In the genomic region with DNA sequence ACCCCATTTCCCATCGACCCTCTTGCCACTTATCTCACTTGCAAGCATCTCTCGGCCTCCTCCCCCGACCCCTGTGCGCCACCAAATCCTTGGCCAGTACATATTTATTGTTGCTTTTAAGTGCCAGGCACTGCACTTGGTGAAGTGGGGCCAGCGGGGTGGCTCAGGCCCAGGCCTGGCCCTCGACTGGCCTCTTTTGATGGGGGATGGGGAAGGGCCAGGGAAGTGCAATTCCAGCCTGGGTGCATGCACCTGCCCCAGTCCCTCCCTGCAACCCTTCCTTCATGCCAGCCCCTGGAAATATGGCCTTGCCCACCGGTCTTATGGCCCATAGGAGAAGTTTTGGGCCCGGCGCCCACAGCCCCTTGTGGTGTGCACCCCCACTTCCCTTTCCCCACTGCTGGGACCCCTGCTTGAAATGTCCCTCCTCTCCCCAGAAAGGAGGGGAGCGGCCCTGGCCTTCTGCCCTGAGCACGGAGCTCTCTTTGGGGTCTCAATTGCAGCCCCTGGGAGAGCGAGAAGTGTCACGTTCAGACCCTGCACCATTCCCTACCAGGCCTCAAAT, we compare ENCODE assay signal across 1 cellular context.
TF ChIP-seq lines count a peak whose summit lies in the region.

No MANE protein-coding gene starts in this region.

TF ChIP-seq in WTC11, 78 proteins besides CTCF, POLR2A, EP300 and RAD21 (continued from another document):
- TF ChIP-seq, protein P1, sequence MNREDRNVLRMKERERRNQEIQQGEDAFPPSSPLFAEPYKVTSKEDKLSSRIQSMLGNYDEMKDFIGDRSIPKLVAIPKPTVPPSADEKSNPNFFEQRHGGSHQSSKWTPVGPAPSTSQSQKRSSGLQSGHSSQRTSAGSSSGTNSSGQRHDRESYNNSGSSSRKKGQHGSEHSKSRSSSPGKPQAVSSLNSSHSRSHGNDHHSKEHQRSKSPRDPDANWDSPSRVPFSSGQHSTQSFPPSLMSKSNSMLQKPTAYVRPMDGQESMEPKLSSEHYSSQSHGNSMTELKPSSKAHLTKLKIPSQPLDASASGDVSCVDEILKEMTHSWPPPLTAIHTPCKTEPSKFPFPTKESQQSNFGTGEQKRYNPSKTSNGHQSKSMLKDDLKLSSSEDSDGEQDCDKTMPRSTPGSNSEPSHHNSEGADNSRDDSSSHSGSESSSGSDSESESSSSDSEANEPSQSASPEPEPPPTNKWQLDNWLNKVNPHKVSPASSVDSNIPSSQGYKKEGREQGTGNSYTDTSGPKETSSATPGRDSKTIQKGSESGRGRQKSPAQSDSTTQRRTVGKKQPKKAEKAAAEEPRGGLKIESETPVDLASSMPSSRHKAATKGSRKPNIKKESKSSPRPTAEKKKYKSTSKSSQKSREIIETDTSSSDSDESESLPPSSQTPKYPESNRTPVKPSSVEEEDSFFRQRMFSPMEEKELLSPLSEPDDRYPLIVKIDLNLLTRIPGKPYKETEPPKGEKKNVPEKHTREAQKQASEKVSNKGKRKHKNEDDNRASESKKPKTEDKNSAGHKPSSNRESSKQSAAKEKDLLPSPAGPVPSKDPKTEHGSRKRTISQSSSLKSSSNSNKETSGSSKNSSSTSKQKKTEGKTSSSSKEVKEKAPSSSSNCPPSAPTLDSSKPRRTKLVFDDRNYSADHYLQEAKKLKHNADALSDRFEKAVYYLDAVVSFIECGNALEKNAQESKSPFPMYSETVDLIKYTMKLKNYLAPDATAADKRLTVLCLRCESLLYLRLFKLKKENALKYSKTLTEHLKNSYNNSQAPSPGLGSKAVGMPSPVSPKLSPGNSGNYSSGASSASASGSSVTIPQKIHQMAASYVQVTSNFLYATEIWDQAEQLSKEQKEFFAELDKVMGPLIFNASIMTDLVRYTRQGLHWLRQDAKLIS (CRISPR knock-in tag; IDR thresholded peaks at IDR 0.05; ENCODE audit: borderline replicate concordance), result no peak
- TF ChIP-seq, protein P2, sequence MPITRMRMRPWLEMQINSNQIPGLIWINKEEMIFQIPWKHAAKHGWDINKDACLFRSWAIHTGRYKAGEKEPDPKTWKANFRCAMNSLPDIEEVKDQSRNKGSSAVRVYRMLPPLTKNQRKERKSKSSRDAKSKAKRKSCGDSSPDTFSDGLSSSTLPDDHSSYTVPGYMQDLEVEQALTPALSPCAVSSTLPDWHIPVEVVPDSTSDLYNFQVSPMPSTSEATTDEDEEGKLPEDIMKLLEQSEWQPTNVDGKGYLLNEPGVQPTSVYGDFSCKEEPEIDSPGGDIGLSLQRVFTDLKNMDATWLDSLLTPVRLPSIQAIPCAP (CRISPR knock-in tag; IDR thresholded peaks at IDR 0.05), result no peak
- TF ChIP-seq, protein P3, sequence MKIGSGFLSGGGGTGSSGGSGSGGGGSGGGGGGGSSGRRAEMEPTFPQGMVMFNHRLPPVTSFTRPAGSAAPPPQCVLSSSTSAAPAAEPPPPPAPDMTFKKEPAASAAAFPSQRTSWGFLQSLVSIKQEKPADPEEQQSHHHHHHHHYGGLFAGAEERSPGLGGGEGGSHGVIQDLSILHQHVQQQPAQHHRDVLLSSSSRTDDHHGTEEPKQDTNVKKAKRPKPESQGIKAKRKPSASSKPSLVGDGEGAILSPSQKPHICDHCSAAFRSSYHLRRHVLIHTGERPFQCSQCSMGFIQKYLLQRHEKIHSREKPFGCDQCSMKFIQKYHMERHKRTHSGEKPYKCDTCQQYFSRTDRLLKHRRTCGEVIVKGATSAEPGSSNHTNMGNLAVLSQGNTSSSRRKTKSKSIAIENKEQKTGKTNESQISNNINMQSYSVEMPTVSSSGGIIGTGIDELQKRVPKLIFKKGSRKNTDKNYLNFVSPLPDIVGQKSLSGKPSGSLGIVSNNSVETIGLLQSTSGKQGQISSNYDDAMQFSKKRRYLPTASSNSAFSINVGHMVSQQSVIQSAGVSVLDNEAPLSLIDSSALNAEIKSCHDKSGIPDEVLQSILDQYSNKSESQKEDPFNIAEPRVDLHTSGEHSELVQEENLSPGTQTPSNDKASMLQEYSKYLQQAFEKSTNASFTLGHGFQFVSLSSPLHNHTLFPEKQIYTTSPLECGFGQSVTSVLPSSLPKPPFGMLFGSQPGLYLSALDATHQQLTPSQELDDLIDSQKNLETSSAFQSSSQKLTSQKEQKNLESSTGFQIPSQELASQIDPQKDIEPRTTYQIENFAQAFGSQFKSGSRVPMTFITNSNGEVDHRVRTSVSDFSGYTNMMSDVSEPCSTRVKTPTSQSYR (CRISPR knock-in tag; IDR thresholded peaks at IDR 0.05), result no peak
- no peak for TF ChIP-seq MYBL2 (CRISPR knock-in tag; IDR thresholded peaks at IDR 0.05)
- no peak for TF ChIP-seq CREB1 (CRISPR knock-in tag; IDR thresholded peaks at IDR 0.05)
- TF ChIP-seq MXD4 (CRISPR knock-in tag; IDR thresholded peaks at IDR 0.05; ENCODE audit: borderline replicate concordance), result no peak
- no peak for TF ChIP-seq PRRX2 (CRISPR knock-in tag; IDR thresholded peaks at IDR 0.05)
- no peak for TF ChIP-seq RORB (CRISPR knock-in tag; IDR thresholded peaks at IDR 0.05)
TF ChIP-seq in WTC11: peak in this region for 0.
